In genomic region chr2:232982926-232983668, GRCh38 we compare ENCODE assay signal across 1 cellular context.
TF ChIP-seq lines count a peak whose summit lies in the region.

No MANE protein-coding gene starts in this region.

TF ChIP-seq in H1, 55 proteins besides CTCF, POLR2A, EP300 and RAD21:
- TF ChIP-seq TAF1 (IDR thresholded peaks at IDR 0.05; ENCODE audit: low read depth, low read length) (no peak), TEAD4 (IDR thresholded peaks at IDR 0.05; ENCODE audit: low read depth, low read length) (no peak), SIRT6 (IDR thresholded peaks at IDR 0.05; ENCODE audit: low read length) (no peak), ZNF274 (IDR thresholded peaks at IDR 0.05; ENCODE audit: borderline replicate concordance, extremely low read depth, low read length) (no peak), RBBP5 (IDR thresholded peaks at IDR 0.05; ENCODE audit: borderline replicate concordance, low read depth, low read length) (0 out of 2 replicates have a peak, but pooled peaks have one; percentile 82), PHF8 (conservative IDR thresholded peaks at IDR 0.05; ENCODE audit: low read depth, low read length) (no peak), CREB1 (IDR thresholded peaks at IDR 0.05) (peak; percentile 45; the same call in 1 of the 2 replicates), ASH2L (IDR thresholded peaks at IDR 0.05; ENCODE audit: low read length) (peak; percentile 51)
- TF ChIP-seq, protein P1, sequence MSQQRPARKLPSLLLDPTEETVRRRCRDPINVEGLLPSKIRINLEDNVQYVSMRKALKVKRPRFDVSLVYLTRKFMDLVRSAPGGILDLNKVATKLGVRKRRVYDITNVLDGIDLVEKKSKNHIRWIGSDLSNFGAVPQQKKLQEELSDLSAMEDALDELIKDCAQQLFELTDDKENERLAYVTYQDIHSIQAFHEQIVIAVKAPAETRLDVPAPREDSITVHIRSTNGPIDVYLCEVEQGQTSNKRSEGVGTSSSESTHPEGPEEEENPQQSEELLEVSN (IDR thresholded peaks at IDR 0.05), result no peak
